7 cellular contexts compared by ENCODE assay signal in genomic region chr9:35612066-35612465, GRCh38. TPM values are rescaled to one million over a fixed set of nuclear protein-coding genes. Genes with fewer than 3 reads are reported as not detected.
"Had no signal": no experiment of that assay in that cellular context is flagged by ENCODE, and none has a peak within 500 bp of the region (broad histone marks: within the 10 kb centered on the region; RNA-seq: fewer than 3 reads in every experiment).

No MANE protein-coding gene starts in this region.

RNA-seq across cellular contexts. Expression of gene CD72, which starts 6.1 kb away (rescaled TPM):
- total RNA-seq: HT-29, SJCRH30 had no signal

RNA-seq across cellular contexts. Expression of gene SIT1, which starts 38.7 kb away (rescaled TPM):
- total RNA-seq: HT-29, K562, M059J, PC-9, Right ventricle myocardium inferior, RPMI7951, SJCRH30 had no signal
- polyA plus RNA-seq: K562 had no signal
